8 cellular contexts compared by ENCODE assay signal in genomic region chr2:159613515-159614336, GRCh38. TPM values are rescaled to one million over a fixed set of nuclear protein-coding genes. Genes with fewer than 3 reads are reported as not detected.
DNase-seq lines count a peak whose midpoint lies in the region; ATAC-seq, FAIRE-seq and TF ChIP-seq lines count a peak whose summit lies in the region.

No MANE protein-coding gene starts in this region.

- peaks cover 0 to 22% of the 10 kb centered on the region in 2 donors for H3K4me1 ChIP-seq in duodenal mucosa (ENCODE audit: control insufficient read depth in 1 of 2, insufficient read depth in 2 of 2, low read length in 2 of 2)

- peaks cover 51% of the 10 kb centered on the region for H3K4me1 Mint-ChIP-seq in neural crest cell

- peak overlapping the region; percentile 90 for H3K4me3 Mint-ChIP-seq in neural crest cell

- H3K9me3 ChIP-seq in duodenal mucosa (ENCODE audit: control insufficient read depth in 1 of 2, low read length in 2 of 2) = no peaks in the 10 kb centered on the region

- H3K27ac ChIP-seq in duodenal mucosa (ENCODE audit: low read depth, low read length) = peak overlapping the region; percentile 98

- no peak for TF ChIP-seq POLR2A in GM12891 (IDR thresholded peaks at IDR 0.05; ENCODE audit: low read depth, low read length)

- H3K27me3 ChIP-seq in duodenal mucosa (ENCODE audit: control insufficient read depth in 1 of 2, insufficient read depth in 2 of 2, low read length in 2 of 2) = no peaks in the 10 kb centered on the region

- ATAC-seq in esophagus mucosa = no peak
- ATAC-seq in HG03457 (IDR thresholded peaks at IDR 0.05; ENCODE audit: unreplicated experiment) = no peak
- ATAC-seq in HG02610 (IDR thresholded peaks at IDR 0.05; ENCODE audit: unreplicated experiment) = no peak
- ATAC-seq in HG03159 (IDR thresholded peaks at IDR 0.05; ENCODE audit: unreplicated experiment) = no peak

- peak overlapping the region; percentile 74 to 85 for H3K4me3 ChIP-seq in duodenal mucosa (ENCODE audit: low read depth in 1 of 2, low read length in 2 of 2)

- H3K9me3 Mint-ChIP-seq in neural crest cell = no peaks in the 10 kb centered on the region

- peak overlapping the region; percentile 86 to 90 for H3K9ac ChIP-seq in duodenal mucosa (ENCODE audit: low read depth in 1 of 2, low read length in 2 of 2)

- peak; percentile 54 for FAIRE-seq in GM12891 (lab: Jason Lieb, UNC)

- no peaks in the 10 kb centered on the region for H3K36me3 ChIP-seq in duodenal mucosa (ENCODE audit: control insufficient read depth in 1 of 2, insufficient read depth in 2 of 2, low read length in 2 of 2)

- H3K27ac Mint-ChIP-seq in neural crest cell (ENCODE audit: unreplicated experiment) = peak overlapping the region; percentile 72

- peaks cover 2% of the 10 kb centered on the region for H3K27me3 Mint-ChIP-seq in neural crest cell (ENCODE audit: low read depth)

- DNase-seq in GM12891 (ENCODE audit: insufficient read length, low spot score) (no peak), NCI-H526 (lab: John Stamatoyannopoulos, UW) (peak; percentile 81 to 85), neural crest cell (ENCODE audit: low read depth, low spot score) (no peak)

- TF ChIP-seq CTCF in neural crest cell (conservative IDR thresholded peaks at IDR 0.05) = no peak

- H3K36me3 Mint-ChIP-seq in neural crest cell (ENCODE audit: low read depth) = no peaks in the 10 kb centered on the region

TF ChIP-seq in GM12891, 5 proteins besides CTCF, POLR2A, EP300 and RAD21:
- TF ChIP-seq TAF1 (IDR thresholded peaks at IDR 0.05; ENCODE audit: low read depth, low read length) (no peak), PAX5 (IDR thresholded peaks at IDR 0.05; ENCODE audit: insufficient read depth, low read length, severe bottlenecking) (no peak), SPI1 (IDR thresholded peaks at IDR 0.05; ENCODE audit: low read depth, low read length) (no peak), POU2F2 (IDR thresholded peaks at IDR 0.05; ENCODE audit: low read depth, low read length) (no peak), POLR2AphosphoS5 (IDR thresholded peaks at IDR 0.05; ENCODE audit: low read depth, low read length) (no peak)

RNA-seq across cellular contexts. Expression of gene BAZ2B, which starts 2.6 kb away (rescaled TPM):
- polyA plus RNA-seq in GM12891 (2012; ENCODE audit: low read depth, missing spikeins) = 17.9 TPM
- total RNA-seq in neural crest cell (65.9 and 76.2 TPM in 2 replicates), esophagus mucosa (41.4 TPM)

Comparison
In these comparisons a context has a peak if more than half of its experiments do, and no peak if none do; other contexts are left out.
1. DNase-seq: peak in NCI-H526 (2 of 2); none in GM12891 (single experiment) and neural crest cell (single experiment).